In the genomic region with DNA sequence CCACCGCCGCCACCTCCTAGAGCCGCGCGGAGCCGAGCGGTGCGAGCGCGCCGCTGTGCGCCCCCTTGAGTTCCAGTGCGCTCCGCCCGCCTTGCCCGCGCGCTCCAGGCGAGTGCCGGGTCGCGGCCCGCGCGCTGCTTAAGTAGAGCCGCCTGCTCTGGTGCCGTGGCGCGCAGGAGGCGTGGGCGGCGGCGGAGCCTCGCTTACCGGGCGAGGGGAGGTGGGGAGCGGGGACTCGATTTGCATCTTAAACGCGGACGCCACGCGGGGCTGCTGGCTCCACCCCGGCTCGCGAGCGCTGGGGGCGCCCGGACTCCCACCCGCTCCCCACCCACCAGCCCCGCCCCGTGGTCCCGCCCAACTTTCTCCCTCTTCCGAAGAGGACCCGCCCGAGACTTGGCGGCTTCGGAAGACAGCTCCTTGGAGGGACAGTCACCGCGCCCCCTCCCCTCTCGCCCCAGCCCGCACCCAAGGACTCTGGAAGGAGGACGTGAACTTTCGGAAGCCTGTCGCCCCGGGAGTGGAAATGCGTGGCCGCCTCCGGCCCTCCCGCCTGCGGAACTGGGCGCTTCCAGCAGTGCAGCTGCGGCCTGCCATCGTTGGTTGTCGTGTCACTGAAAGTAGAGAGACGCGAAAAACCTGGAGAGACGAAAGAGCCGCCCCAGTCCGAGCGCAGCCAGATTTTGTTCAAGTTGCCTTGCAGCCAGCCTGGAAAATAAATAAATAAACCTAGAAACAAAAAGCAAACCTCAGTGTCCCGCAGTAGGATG, we compare ENCODE assay signal across 8 cellular contexts. TPM values are rescaled to one million over a fixed set of nuclear protein-coding genes. Genes with fewer than 3 reads are reported as not detected.
DNase-seq lines count a peak whose midpoint lies in the region; ATAC-seq and TF ChIP-seq lines count a peak whose summit lies in the region.

KCTD12 (minus strand) TSS at position 114 of the 770 bp plus-strand sequence. CDS start 257 bp downstream, outside the sequence.

- intact Hi-C loops in adrenal gland (cut with DNase I): no loop called here
- intact Hi-C loops in heart right ventricle (cut with DNase I): loop anchor here in 7 of 10 donors (5.0 to 10.0 kb wide), 5 partner anchors 62 to 412 kb away; no protein-coding TSS in a partner anchor
- intact Hi-C loops in posterior vena cava (cut with DNase I): loop anchor here in 1 of 2 donors (10.0 kb wide), 2 partner anchors 62 to 402 kb away; no protein-coding TSS in a partner anchor

- H3K9me3 Mint-ChIP-seq in type B pancreatic cell: no peaks in the 10 kb centered on the region

- peaks cover 55% of the 10 kb centered on the region for H3K27me3 Mint-ChIP-seq in type B pancreatic cell

- H3K36me3 Mint-ChIP-seq in type B pancreatic cell: peaks cover 14% of the 10 kb centered on the region

- no peaks in the 10 kb centered on the region for H4K20me1 ChIP-seq in KMS-11 (ENCODE audit: insufficient read depth)

- DNase-seq in ELR (ENCODE audit: low read depth) (peak; percentile 83), SW480 (ENCODE audit: low spot score) (peak; percentile 57), adrenal gland (peak; percentile 77 to 93 (median 82)), heart right ventricle (peak; percentile 90 to 93), posterior vena cava (ENCODE audit: low spot score) (peak; percentile 96), type B pancreatic cell (ENCODE audit: extremely low spot score, unreplicated experiment) (peak; percentile 89)

- TF ChIP-seq CTCF in KMS-11 (conservative IDR thresholded peaks at IDR 0.05; ENCODE audit: low read depth, low read length) (no peak), adrenal gland (IDR thresholded peaks at IDR 0.05) (peak in 3 of 6 experiments; percentile 25 to 48 (median 44)), heart right ventricle (IDR thresholded peaks at IDR 0.05) (peak in 7 of 9 donors; percentile 20 to 67 (median 42)), type B pancreatic cell (conservative IDR thresholded peaks at IDR 0.05) (peak; percentile 59)

- H3K27ac ChIP-seq in KMS-11 (peak within 1 kb of the TSS; percentile 46; the same call in 1 of the 2 replicates), adrenal gland (peak within 1 kb of the TSS; percentile 44 to 91 (median 78)), heart right ventricle (peak within 1 kb of the TSS; percentile 88 to 97 (median 94))

- peak; percentile 78 to 92 for TF ChIP-seq POLR2A in adrenal gland (IDR thresholded peaks at IDR 0.05)

- H3K36me3 ChIP-seq in KMS-11 (ENCODE audit: insufficient read depth): no peaks in the 10 kb centered on the region
- H3K36me3 ChIP-seq in adrenal gland (replicated peaks in 1 of 2): no peaks in the 10 kb centered on the region
- H3K36me3 ChIP-seq in heart right ventricle: no peaks in the 10 kb centered on the region

- H3K4me3 Mint-ChIP-seq in type B pancreatic cell: peak within 1 kb of the TSS; percentile 95

- ATAC-seq in GM21717 (IDR thresholded peaks at IDR 0.05; ENCODE audit: unreplicated experiment) (peak; percentile 83), heart right ventricle (peak; percentile 80 to 95 (median 84))

- H3K4me3 ChIP-seq in KMS-11 (IDR thresholded peaks at IDR 0.05; ENCODE audit: insufficient read depth, low read depth, low read length) (no peak within 1 kb of the TSS), adrenal gland (peak within 1 kb of the TSS; percentile 36 to 60 (median 46)), heart right ventricle (peak within 1 kb of the TSS; percentile 61 to 90 (median 84))

- no peaks in the 10 kb centered on the region for H3K27me3 ChIP-seq in KMS-11 (ENCODE audit: insufficient read depth, low read depth)
- H3K27me3 ChIP-seq in adrenal gland: no peaks in the 10 kb centered on the region
- H3K27me3 ChIP-seq in heart right ventricle: peaks cover 0 to 6% (median 0%) of the 10 kb centered on the region in 7 donors

- 0% methylated on average over 20 to 82 of the region's 82 CpGs for WGBS in adrenal gland, 4 donors
- 0 to 1% methylated on average over 77 to 82 of the region's 82 CpGs for WGBS in heart right ventricle, 2 donors

- no peaks in the 10 kb centered on the region for H3K9me3 ChIP-seq in adrenal gland (replicated peaks in 1 of 3)
- no peaks in the 10 kb centered on the region for H3K9me3 ChIP-seq in heart right ventricle

- peaks cover 18% of the 10 kb centered on the region for H3K4me1 Mint-ChIP-seq in type B pancreatic cell (ENCODE audit: unreplicated experiment)

- peaks cover 8% of the 10 kb centered on the region; the same call in 1 of the 2 replicates for H3K79me2 ChIP-seq in KMS-11 (ENCODE audit: insufficient read depth, low read depth)

- peak within 1 kb of the TSS; percentile 81 for H3K27ac Mint-ChIP-seq in type B pancreatic cell

- peak within 1 kb of the TSS; percentile 65 for H3K9ac ChIP-seq in KMS-11

- H3K4me2 ChIP-seq in KMS-11: peak within 1 kb of the TSS; percentile 87; the same call in 1 of the 2 replicates

- H2AFZ ChIP-seq in KMS-11 (ENCODE audit: low read depth): peak within 1 kb of the TSS; percentile 61

- H3K4me1 ChIP-seq in KMS-11 (ENCODE audit: low read depth, poor library complexity, severe bottlenecking) (peaks cover 17% of the 10 kb centered on the region), adrenal gland (replicated peaks in 1 of 2) (peaks cover 3 to 25% of the 10 kb centered on the region in 2 donors), heart right ventricle (peaks cover 0 to 44% (median 18%) of the 10 kb centered on the region in 9 donors)

RNA-seq across cellular contexts. Expression of gene KCTD12, which starts in this region (rescaled TPM):
- total RNA-seq in adrenal gland (10 to 100 TPM; 37.7 to 80.8 (median 55.0) TPM), heart right ventricle (10 to 100 TPM; 21.0 to 56.5 (median 32.5) TPM), posterior vena cava (100 to 1,000 TPM; 103 to 112 TPM), type B pancreatic cell (ENCODE audit: low replicate concordance) (59.3 and 154 TPM in 2 replicates)
- polyA plus RNA-seq in adrenal gland (10 to 100 TPM; 12.6 to 35.3 (median 13.0) TPM), heart right ventricle (10 to 100 TPM; 12.4 to 15.5 TPM)

Comparison
In these comparisons a context has a peak if more than half of its experiments do, and no peak if none do; other contexts are left out.
1. intact Hi-C loops: an anchor here in heart right ventricle (5.0 to 10.0 kb wide); none called in adrenal gland.